Comparison of ENCODE assay signal across 19 cellular contexts in the genomic region with DNA sequence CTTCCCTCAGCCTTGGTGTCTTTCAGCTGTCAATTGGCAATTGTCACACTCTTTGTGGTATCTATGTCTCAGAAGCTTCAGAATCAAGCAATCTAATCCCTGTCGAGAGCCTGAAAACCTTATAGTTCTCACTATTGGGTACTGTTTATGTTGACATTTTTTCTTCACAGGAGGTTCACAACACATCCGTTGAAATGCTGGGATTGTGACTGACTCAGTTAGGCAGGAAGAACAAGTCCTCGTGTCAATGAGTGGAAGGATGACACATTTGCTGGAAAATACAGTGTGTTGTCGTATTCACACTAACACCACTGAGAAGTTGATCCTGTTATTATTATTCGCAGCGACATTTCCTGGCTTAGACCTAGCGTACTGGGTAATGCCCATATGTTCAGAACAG.
A peak's percentile ranks its signal among the peaks of the same experiment; 100 is the strongest.
DNase-seq lines count a peak whose midpoint lies in the region; ATAC-seq, FAIRE-seq and TF ChIP-seq lines count a peak whose summit lies in the region.
"Had no signal": no experiment of that assay in that cellular context is flagged by ENCODE, and none has a peak within 500 bp of the region (broad histone marks: within the 10 kb centered on the region; RNA-seq: fewer than 3 reads in every experiment).

No MANE protein-coding gene starts in this region.

- H3K79me1 ChIP-seq in mesendoderm (ENCODE audit: low read length), result no peaks in the 10 kb centered on the region

- no peak for FAIRE-seq in A549 (lab: Jason Lieb, UNC)
- FAIRE-seq: GM12892 had no signal

- no peak overlapping the region for H3K4me3 ChIP-seq in A549
- H3K4me3 ChIP-seq in mesendoderm (ENCODE audit: low read length), result no peak overlapping the region

- H4K8ac ChIP-seq in mesendoderm (ENCODE audit: low read depth, low read length), result no peak overlapping the region

- H3K4ac ChIP-seq in mesendoderm (ENCODE audit: low read depth, low read length), result no peak overlapping the region

- no peak for ATAC-seq in A549
- ATAC-seq in HG03280 (IDR thresholded peaks at IDR 0.05; ENCODE audit: unreplicated experiment), result no peak

- 91% methylated on average over 7 of the region's 7 CpGs for WGBS in A549 (ENCODE audit: missing lambda C conversion rate)
- WGBS in mesendoderm (ENCODE audit: extremely low coverage, insufficient coverage, low lambda C conversion rate), result no CpG with 5 or more reads among the region's 7 CpGs

- no peak overlapping the region for H3K23ac ChIP-seq in mesendoderm (ENCODE audit: low read length)

- H3K9me3 ChIP-seq in A549, result no peaks in the 10 kb centered on the region

- H3K4me1 ChIP-seq in A549 (peaks cover 48% of the 10 kb centered on the region), mesendoderm (ENCODE audit: control insufficient read depth, low read depth, low read length) (peaks cover 10% of the 10 kb centered on the region)

- DNase-seq in A549 (ENCODE audit: low read depth in 1 of 2, low spot score in 1 of 2), result no peak
- DNase-seq in RKO (ENCODE audit: low spot score), result peak; percentile 7
- peak; percentile 95 for DNase-seq in dermis blood vessel endothelial cell
- peak; percentile 30 for DNase-seq in mesendoderm
- no peak for DNase-seq in NCI-H1105 (lab: John Stamatoyannopoulos, UW)
- no peak for DNase-seq in amniotic stem cell (lab: John Stamatoyannopoulos, UW)
- DNase-seq in NCI-H2029 (lab: John Stamatoyannopoulos, UW), result no peak
- DNase-seq: activated CD4-positive, CD25-positive, alpha-beta regulatory T cell treated with anti-CD3 and anti-CD28 coated beads, Interleukin-2, amount 50 U/mL, for 72 hours; CD4-positive, alpha-beta memory T cell; DMS53; endodermal cell; H7; kidney glomerular epithelial cell; NCI-H1105 treated with DMSO at 0.1 percent for 48 hours; NCI-H69; SIG-M5; stimulated activated CD4-positive, alpha-beta T cell treated with anti-CD3 and anti-CD28 coated beads, Interleukin-12 subunit alpha, Interleukin-12 subunit beta, amount 100 ng/mL, for 4 hours had no signal

- H4K5ac ChIP-seq in mesendoderm (ENCODE audit: low read length), result no peak overlapping the region

- no peak overlapping the region for H3K56ac ChIP-seq in mesendoderm (ENCODE audit: low read length)

- no peak overlapping the region for H2BK5ac ChIP-seq in mesendoderm (ENCODE audit: low read length)

- no peaks in the 10 kb centered on the region for H3K36me3 ChIP-seq in mesendoderm (ENCODE audit: control insufficient read depth, insufficient read depth, low read length)

- TF ChIP-seq RAD21 in A549 (conservative IDR thresholded peaks at IDR 0.05 in 1 of 2, IDR thresholded peaks at IDR 0.05 in 1 of 2), result no peak

- POLR2A ChIA-PET in A549 (lab: Yijun Ruan, JAX), result no interaction called here

- no peak for TF ChIP-seq POLR2A in A549 (IDR thresholded peaks at IDR 0.05; ENCODE audit: low read length)

- no peak overlapping the region for H3K18ac ChIP-seq in mesendoderm (ENCODE audit: low read length)

- CTCF ChIA-PET in A549 (lab: Yijun Ruan, JAX), result interaction anchor here (1.1 to 1.2 kb wide), 2 partner anchors 161 to 164 kb away, joined by 3 read pairs; partner anchors contain the start of gene CITED2

- H3K27ac ChIP-seq in A549 (peak overlapping the region; percentile 65 to 68; a peak in 1 of 6 replicates), mesendoderm (ENCODE audit: low read depth, low read length) (no peak overlapping the region)

- TF ChIP-seq CTCF in A549 (IDR thresholded peaks at IDR 0.05), result no peak

- H3K27me3 ChIP-seq in mesendoderm (ENCODE audit: insufficient read depth, low read length, poor library complexity), result no peaks in the 10 kb centered on the region

- no peak for TF ChIP-seq EP300 in A549 (IDR thresholded peaks at IDR 0.05)

- H3K79me2 ChIP-seq in mesendoderm (ENCODE audit: control insufficient read depth, insufficient read depth, low read length), result no peaks in the 10 kb centered on the region

- no peak overlapping the region for H3K9ac ChIP-seq in mesendoderm (ENCODE audit: low read length)

- no peak overlapping the region for H2BK120ac ChIP-seq in mesendoderm (ENCODE audit: low read depth, low read length)

- no peak overlapping the region for H2AK5ac ChIP-seq in mesendoderm (ENCODE audit: low read length)

- H2BK15ac ChIP-seq in mesendoderm (replicated peaks; ENCODE audit: low read depth), result no peak overlapping the region

- H3K4me2 ChIP-seq in A549, result no peak overlapping the region
- no peak overlapping the region for H3K4me2 ChIP-seq in mesendoderm (ENCODE audit: low read length)

TF ChIP-seq in A549, 52 proteins besides CTCF, POLR2A, EP300 and RAD21:
- TF ChIP-seq NPAS2 (CRISPR knock-in tag; IDR thresholded peaks at IDR 0.05; ENCODE audit: borderline replicate concordance) (no peak), HOXB13 (CRISPR knock-in tag; IDR thresholded peaks at IDR 0.05; ENCODE audit: low read depth) (no peak), MYC (IDR thresholded peaks at IDR 0.05; ENCODE audit: borderline replicate concordance, low read length) (no peak), CHD2 (IDR thresholded peaks at IDR 0.05; ENCODE audit: low read length, partially characterized antibody) (no peak), NFE2L2 (conservative IDR thresholded peaks at IDR 0.05; ENCODE audit: low read length) (no peak), NR3C1 (IDR thresholded peaks at IDR 0.05) (no peak), POLR2AphosphoS2 (conservative IDR thresholded peaks at IDR 0.05; ENCODE audit: low read length) (no peak), E2F6 (IDR thresholded peaks at IDR 0.05; ENCODE audit: borderline replicate concordance, low read depth) (no peak), CBX8 (IDR thresholded peaks at IDR 0.05) (no peak), CEBPB (IDR thresholded peaks at IDR 0.05) (no peak), JUNB (IDR thresholded peaks at IDR 0.05) (no peak), PHF8 (IDR thresholded peaks at IDR 0.05; ENCODE audit: borderline replicate concordance, low read depth) (no peak)
- TF ChIP-seq, protein P1, sequence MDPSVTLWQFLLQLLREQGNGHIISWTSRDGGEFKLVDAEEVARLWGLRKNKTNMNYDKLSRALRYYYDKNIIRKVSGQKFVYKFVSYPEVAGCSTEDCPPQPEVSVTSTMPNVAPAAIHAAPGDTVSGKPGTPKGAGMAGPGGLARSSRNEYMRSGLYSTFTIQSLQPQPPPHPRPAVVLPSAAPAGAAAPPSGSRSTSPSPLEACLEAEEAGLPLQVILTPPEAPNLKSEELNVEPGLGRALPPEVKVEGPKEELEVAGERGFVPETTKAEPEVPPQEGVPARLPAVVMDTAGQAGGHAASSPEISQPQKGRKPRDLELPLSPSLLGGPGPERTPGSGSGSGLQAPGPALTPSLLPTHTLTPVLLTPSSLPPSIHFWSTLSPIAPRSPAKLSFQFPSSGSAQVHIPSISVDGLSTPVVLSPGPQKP (IDR thresholded peaks at IDR 0.05; ENCODE audit: low read depth, low read length), result no peak

Comparison
In these comparisons a context has a peak if more than half of its experiments do, and no peak if none do; other contexts are left out.
1. DNase-seq: peak in RKO (single experiment), dermis blood vessel endothelial cell (single experiment) and mesendoderm (single experiment); none in A549 (0 of 2), NCI-H1105 (single experiment), amniotic stem cell (single experiment) and NCI-H2029 (single experiment).